ENCODE assay signal across 16 cellular contexts in the genomic region with DNA sequence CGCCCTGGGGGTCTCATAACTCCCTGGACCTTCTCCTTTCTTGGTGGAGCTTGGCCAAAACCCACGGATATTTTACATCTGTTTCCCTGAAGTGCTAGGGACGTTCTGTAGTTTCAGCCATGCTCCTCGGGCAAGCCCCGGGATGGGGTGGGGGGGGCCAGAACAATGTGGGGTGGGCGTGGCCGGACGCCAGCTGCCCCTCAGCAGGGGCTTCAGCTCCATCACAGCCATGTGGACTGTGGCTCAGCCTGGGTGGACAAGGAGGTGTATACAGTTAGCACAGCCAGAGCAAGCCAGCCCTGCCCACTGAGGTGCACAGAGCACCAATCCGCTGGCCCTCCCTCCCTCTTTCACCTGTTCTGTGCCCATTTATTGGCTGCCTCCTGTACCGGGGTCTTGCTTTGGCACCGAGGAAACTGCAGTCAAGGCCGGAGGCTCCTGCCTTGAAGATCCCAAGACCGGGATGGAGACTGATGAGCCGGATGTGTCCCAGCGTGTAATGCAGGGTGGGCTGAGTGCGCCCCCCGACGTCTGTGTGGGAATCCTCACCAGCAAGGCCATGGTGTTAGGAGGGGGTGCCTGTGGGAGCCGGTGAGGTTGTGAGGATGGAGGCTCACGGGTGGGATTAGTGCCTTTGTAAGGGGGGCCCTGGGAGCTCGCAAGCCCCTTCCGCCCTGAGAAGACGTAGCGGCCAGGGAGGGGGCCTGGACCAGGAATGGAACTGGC. TPM values are rescaled to one million over a fixed set of nuclear protein-coding genes. Genes with fewer than 3 reads are reported as not detected.
DNase-seq lines count a peak whose midpoint lies in the region; ATAC-seq and TF ChIP-seq lines count a peak whose summit lies in the region.
"Had no signal": no experiment of that assay in that cellular context is flagged by ENCODE, and none has a peak within 500 bp of the region (broad histone marks: within the 10 kb centered on the region; RNA-seq: fewer than 3 reads in every experiment).

No MANE protein-coding gene starts in this region.

- H2AFZ ChIP-seq in H9 (ENCODE audit: low read length): no peak overlapping the region

- no peak overlapping the region for H3K4me3 Mint-ChIP-seq in H9
- H3K4me3 Mint-ChIP-seq: activated T-helper 1 cell treated with anti-CD3 and anti-CD28 coated beads, Interleukin-12 subunit alpha, Interleukin-12 subunit beta, Interleukin-2, Interleukin-4 antibody, amounts not matched to agents 30 ng/mL and 10 ng/mL and 1 ng/mL, durations not matched to agents 14 hours and 24 hours and 36 hours; T-cell had no signal

- peaks cover 25% of the 10 kb centered on the region; the same call in 1 of the 2 replicates for H3K9me3 ChIP-seq in AG04450 (ENCODE audit: control insufficient read depth, insufficient read depth, low read length)
- no peaks in the 10 kb centered on the region for H3K9me3 ChIP-seq in H9 (ENCODE audit: control insufficient read depth, low read depth, low read length)
- no peaks in the 10 kb centered on the region for H3K9me3 ChIP-seq in left lung
- no peaks in the 10 kb centered on the region for H3K9me3 ChIP-seq in spleen
- H3K9me3 ChIP-seq: prostate gland had no signal

- no peak overlapping the region for H2BK5ac ChIP-seq in H9 (ENCODE audit: insufficient read length, low read length)

- no peak overlapping the region for H3K14ac ChIP-seq in H9 (ENCODE audit: insufficient read depth, low read length)

- H3K27ac ChIP-seq in AG04450 (ENCODE audit: low read depth, low read length): no peak overlapping the region
- H3K27ac ChIP-seq in H9 (ENCODE audit: insufficient read length, low read depth, low read length): no peak overlapping the region
- no peak overlapping the region for H3K27ac ChIP-seq in left lung
- H3K27ac ChIP-seq in spleen: no peak overlapping the region
- H3K27ac ChIP-seq: C4-2B, prostate gland had no signal

- no peak overlapping the region for H2BK12ac ChIP-seq in H9 (ENCODE audit: insufficient read length, low read depth, low read length)

- no peak overlapping the region for H3K23ac ChIP-seq in H9 (ENCODE audit: insufficient read length, low read depth, low read length)

- peak; percentile 31 for TF ChIP-seq CTCF in AG04450 (IDR thresholded peaks at IDR 0.05; ENCODE audit: low read depth, low read length)
- TF ChIP-seq CTCF in H9 (conservative IDR thresholded peaks at IDR 0.05): peak; percentile 61
- no peak for TF ChIP-seq CTCF in left lung (IDR thresholded peaks at IDR 0.05)
- no peak for TF ChIP-seq CTCF in spleen (IDR thresholded peaks at IDR 0.05 in 8 of 11, conservative IDR thresholded peaks at IDR 0.05 in 3 of 11)

- no peak overlapping the region for H2BK120ac ChIP-seq in H9 (ENCODE audit: low read depth, low read length, poor library complexity, severe bottlenecking)

- H3K27ac Mint-ChIP-seq in H9: peak overlapping the region in 1 of 3 experiments; percentile 19; a peak in 1 of 7 replicates
- H3K27ac Mint-ChIP-seq: activated T-helper 1 cell treated with anti-CD3 and anti-CD28 coated beads, Interleukin-12 subunit alpha, Interleukin-12 subunit beta, Interleukin-2, Interleukin-4 antibody, amounts not matched to agents 30 ng/mL and 10 ng/mL and 1 ng/mL, durations not matched to agents 14 hours and 24 hours and 36 hours; T-cell had no signal

- no peaks in the 10 kb centered on the region for H3K9me3 Mint-ChIP-seq in H9
- H3K9me3 Mint-ChIP-seq: activated T-helper 1 cell treated with anti-CD3 and anti-CD28 coated beads, Interleukin-12 subunit alpha, Interleukin-12 subunit beta, Interleukin-2, Interleukin-4 antibody, amounts not matched to agents 30 ng/mL and 10 ng/mL and 1 ng/mL, durations not matched to agents 14 hours and 24 hours and 36 hours; T-cell had no signal

- H3K27me3 Mint-ChIP-seq in H9 (ENCODE audit: low read depth): no peaks in the 10 kb centered on the region; the same call in 1 of the 2 replicates
- H3K27me3 Mint-ChIP-seq: T-cell had no signal

- CTCF ChIA-PET in AG04450 (lab: Charles Lee): interaction anchor here (1.0 kb wide), 1 partner anchor 9 kb away, joined by 3 read pairs; no protein-coding TSS in a partner anchor

- no peak overlapping the region for H3K4me2 ChIP-seq in H9 (ENCODE audit: insufficient read depth, insufficient read length, low read length)

- H4K91ac ChIP-seq in H9 (ENCODE audit: insufficient read length, low read depth, low read length): no peak overlapping the region

- no peak overlapping the region for H3K4ac ChIP-seq in H9 (ENCODE audit: low read depth, low read length)

- peaks cover 0 to 4% of the 10 kb centered on the region in 2 experiments; a peak in 1 of 4 replicates for H3K4me1 Mint-ChIP-seq in H9
- H3K4me1 Mint-ChIP-seq: T-cell had no signal

- ATAC-seq in left lung: peak; percentile 51
- no peak for ATAC-seq in GM18511 (IDR thresholded peaks at IDR 0.05; ENCODE audit: unreplicated experiment)
- ATAC-seq: stimulated activated naive CD8-positive, alpha-beta T cell treated with anti-CD3 and anti-CD28 coated beads, Interleukin-15, Interleukin-2, amounts not matched to agents 100 U/mL and 50 U/mL, for 24 hours; T-cell had no signal

- no peaks in the 10 kb centered on the region for H3K79me2 ChIP-seq in H9 (ENCODE audit: insufficient read depth, low read length)

- no peak overlapping the region for H2AK5ac ChIP-seq in H9 (ENCODE audit: insufficient read length, low read length)

- no peak overlapping the region for H3T11ph ChIP-seq in H9 (ENCODE audit: low read length)

- H3K56ac ChIP-seq in H9 (ENCODE audit: insufficient read length, low read depth, low read length): no peak overlapping the region

- DNase-seq in AG04450 (ENCODE audit: low read depth, low spot score): no peak
- peak; percentile 55 for DNase-seq in H9
- DNase-seq in cerebellar cortex (ENCODE audit: low spot score): peak; percentile 25
- DNase-seq in left lung: no peak
- DNase-seq in spleen: no peak
- no peak for DNase-seq in NCI-H524 treated with DMSO at 0.1 percent for 48 hours (lab: John Stamatoyannopoulos, UW)
- DNase-seq in DMS153 treated with DMSO at 0.1 percent for 48 hours (lab: John Stamatoyannopoulos, UW; ENCODE audit: unreplicated experiment): no peak
- DNase-seq: activated CD4-positive, alpha-beta T cell treated with anti-CD3 and anti-CD28 coated beads for 1 hour; NCI-H2081; stimulated activated naive CD8-positive, alpha-beta T cell treated with anti-CD3 and anti-CD28 coated beads, Interleukin-15, Interleukin-2, amounts not matched to agents 100 U/mL and 50 U/mL, for 24 hours; T-cell had no signal

- H3K4me3 ChIP-seq in AG04450 (ENCODE audit: low read depth, low read length): no peak overlapping the region
- no peak overlapping the region for H3K4me3 ChIP-seq in left lung
- no peak overlapping the region for H3K4me3 ChIP-seq in spleen
- H3K4me3 ChIP-seq: prostate gland had no signal

- H2BK20ac ChIP-seq in H9 (ENCODE audit: low read depth, low read length, poor library complexity, severe bottlenecking): no peak overlapping the region

- H3K9ac ChIP-seq in H9 (ENCODE audit: extremely low read depth, insufficient read length, low read length): no peak overlapping the region

- WGBS in H9 (ENCODE audit: extremely low coverage, insufficient read length, low lambda C conversion rate): no CpG with 5 or more reads among the region's 24 CpGs
- WGBS in spleen, 5 donors: 68 to 78% (median 76%) methylated on average over 19 to 24 of the region's 24 CpGs

- H3K36me3 ChIP-seq in left lung: no peaks in the 10 kb centered on the region
- no peaks in the 10 kb centered on the region for H3K36me3 ChIP-seq in spleen
- H3K36me3 ChIP-seq: prostate gland had no signal

- H4K20me1 ChIP-seq in H9 (ENCODE audit: control insufficient read depth, insufficient read depth, insufficient read length): no peaks in the 10 kb centered on the region

- no peak overlapping the region for H2BK15ac ChIP-seq in H9 (ENCODE audit: low read depth, low read length)

- no peaks in the 10 kb centered on the region for H3K36me3 Mint-ChIP-seq in H9 (ENCODE audit: insufficient read depth in 1 of 3, low read depth in 3 of 3)
- H3K36me3 Mint-ChIP-seq: T-cell had no signal

- H4K5ac ChIP-seq in H9 (ENCODE audit: insufficient read length, low read depth, low read length): no peak overlapping the region

- no peaks in the 10 kb centered on the region for H3K27me3 ChIP-seq in AG04450 (ENCODE audit: control insufficient read depth, insufficient read depth, low read length)
- no peaks in the 10 kb centered on the region for H3K27me3 ChIP-seq in H9 (ENCODE audit: insufficient read depth, low read length)
- H3K27me3 ChIP-seq in left lung: no peaks in the 10 kb centered on the region
- no peaks in the 10 kb centered on the region for H3K27me3 ChIP-seq in spleen (replicated peaks in 1 of 7)

- H3K23me2 ChIP-seq in H9 (ENCODE audit: insufficient read length, low read depth, low read length, poor library complexity, severe bottlenecking): no peaks in the 10 kb centered on the region

- no peaks in the 10 kb centered on the region for H3K79me1 ChIP-seq in H9 (ENCODE audit: insufficient read depth, low read depth, low read length, poor library complexity, severe bottlenecking)

- H4K8ac ChIP-seq in H9 (replicated peaks; ENCODE audit: insufficient read length, low read depth, low read length): no peak overlapping the region

- H3K4me1 ChIP-seq in H9 (ENCODE audit: insufficient read depth, low read length) (no peaks in the 10 kb centered on the region), left lung (no peaks in the 10 kb centered on the region), spleen (peaks cover 0 to 4% (median 1%) of the 10 kb centered on the region in 6 donors)
- H3K4me1 ChIP-seq: prostate gland had no signal

- no peak for TF ChIP-seq POLR2A in spleen (IDR thresholded peaks at IDR 0.05)

- POLR2A ChIA-PET in AG04450 (lab: Yijun Ruan, JAX): no interaction called here

- intact Hi-C loops in left lung (cut with DNase I): no loop called here
- intact Hi-C loops in spleen (cut with DNase I; ENCODE audit: low total_unique reads): no loop called here

- no peak overlapping the region for H3K18ac ChIP-seq in H9 (ENCODE audit: insufficient read length, low read depth, low read length)

RNA-seq across cellular contexts. Expression of gene FRMD1, which starts 28.0 kb away (rescaled TPM):
- polyA plus RNA-seq in AG04450 (2011; rRNA removed): not detected in 2 replicates
- polyA minus RNA-seq in AG04450 (2011; rRNA and poly(A)+ RNA removed): not detected in 2 replicates
- not detected in 2 replicates for total RNA-seq in H9 (2021)
- not detected for total RNA-seq in left lung
- 1 to 10 TPM in 6 of 7 donors, under 1 TPM in 1; 0.59 to 9.5 (median 1.5) TPM for total RNA-seq in spleen
- polyA plus RNA-seq in spleen: 1 to 10 TPM in 1 of 3 donors, under 1 TPM in 2; 0.14 to 3.1 (median 0.33) TPM
- total RNA-seq: activated T-helper 1 cell treated with anti-CD3 and anti-CD28 coated beads, Interleukin-12 subunit alpha, Interleukin-12 subunit beta, Interleukin-2, Interleukin-4 antibody, amounts not matched to agents 30 ng/mL and 10 ng/mL and 1 ng/mL, durations not matched to agents 14 hours and 24 hours and 36 hours; mononuclear cell; T-cell had no signal

RNA-seq across cellular contexts. Expression of gene KIF25, which starts 53.6 kb away (rescaled TPM):
- polyA plus RNA-seq in AG04450 (2011; rRNA removed) (not detected in 2 replicates), spleen (1 to 10 TPM in 1 of 3 donors, under 1 TPM in 2; 0.49 to 1.1 (median 0.51) TPM)
- not detected in 2 replicates for polyA minus RNA-seq in AG04450 (2011; rRNA and poly(A)+ RNA removed)
- total RNA-seq in H9 (2021) (0.22 and 0.59 TPM in 2 replicates), left lung (1 to 10 TPM in 1 of 2 donors, under 1 TPM in 1; 0.63 to 1.2 TPM), spleen (1 to 10 TPM in 1 of 7 donors, under 1 TPM in 3, not detected in 3; 0.32 to 1.7 (median 0.47) TPM)
- total RNA-seq: activated T-helper 1 cell treated with anti-CD3 and anti-CD28 coated beads, Interleukin-12 subunit alpha, Interleukin-12 subunit beta, Interleukin-2, Interleukin-4 antibody, amounts not matched to agents 30 ng/mL and 10 ng/mL and 1 ng/mL, durations not matched to agents 14 hours and 24 hours and 36 hours; mononuclear cell; T-cell had no signal

Comparison
In these comparisons a context has a peak if more than half of its experiments do, and no peak if none do; other contexts are left out.
1. DNase-seq: peak in H9 (single experiment) and cerebellar cortex (single experiment); none in AG04450 (single experiment), left lung (0 of 2), spleen (single experiment), NCI-H524 treated with DMSO at 0.1 percent for 48 hours (single experiment) and DMS153 treated with DMSO at 0.1 percent for 48 hours (single experiment).
2. CTCF ChIP-seq: peak in AG04450 (single experiment) and H9 (single experiment); none in left lung (0 of 2) and spleen (0 of 11).